In the genomic region with DNA sequence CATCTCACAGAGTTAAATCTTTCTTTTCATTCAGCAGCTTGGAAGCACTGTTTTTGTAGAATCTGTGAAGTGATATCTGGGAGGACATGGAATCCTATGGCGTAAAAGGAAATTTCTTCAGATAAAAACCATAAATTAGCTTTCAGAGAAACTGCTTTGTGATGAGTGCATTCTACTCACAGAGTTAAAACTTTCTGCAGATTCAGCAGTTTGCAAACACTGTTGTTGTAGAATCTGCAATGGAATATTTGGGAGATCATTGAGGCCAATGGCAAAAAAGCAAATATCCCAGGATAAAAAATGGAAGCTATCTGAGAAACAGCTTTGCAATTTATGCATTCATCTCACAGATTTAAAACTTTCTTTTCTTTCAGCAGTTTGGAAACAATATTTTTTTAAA, we compare ENCODE assay signal across 34 cellular contexts.
DNase-seq lines count a peak whose midpoint lies in the region; ATAC-seq, FAIRE-seq and TF ChIP-seq lines count a peak whose summit lies in the region.
"Had no signal": no experiment of that assay in that cellular context is flagged by ENCODE, and none has a peak within 500 bp of the region (broad histone marks: within the 10 kb centered on the region; RNA-seq: fewer than 3 reads in every experiment).

No MANE protein-coding gene starts in this region.

- DNase-seq in HepG2 (ENCODE audit: low spot score) = no peak
- no peak for DNase-seq in right lobe of liver
- no peak for DNase-seq in A549 (ENCODE audit: low read depth in 1 of 2, low spot score in 1 of 2)
- DNase-seq in IMR-90 = no peak
- DNase-seq in K562 (ENCODE audit: extremely low read depth in 1 of 4, low spot score in 3 of 4) = no peak
- no peak for DNase-seq in NOMO-1 (lab: John Stamatoyannopoulos, UW; ENCODE audit: unreplicated experiment in 2 of 2)
- no peak for DNase-seq in Peyer's patch
- no peak for DNase-seq in AG20443 (ENCODE audit: low spot score)
- DNase-seq: 8988T; ACHN; AML-193; BE2C; C1 segment of cervical spinal cord; Caco-2; Calu3; CD4-positive, alpha-beta memory T cell; CD4-positive, alpha-beta T cell; CD4-positive, CD25-positive, alpha-beta regulatory T cell; CD8-positive, alpha-beta memory T cell; CD8-positive, alpha-beta T cell; COR-L47; DMS 273 treated with DMSO at 0.1 percent for 48 hours; DMS153; DMS53; DMS79; DMS79 treated with DMSO at 0.1 percent for 48 hours; DND-41; EL had no signal

- CTCF ChIA-PET in HepG2 (lab: Yijun Ruan, JAX; ENCODE audit: low intra/inter-chr PET ratio, low total read pairs) (no interaction called here), A549 (lab: Yijun Ruan, JAX) (no interaction called here), IMR-90 (lab: Yijun Ruan, JAX) (no interaction called here), K562 (lab: Yijun Ruan, JAX; ENCODE audit: low intra/inter-chr PET ratio) (no interaction called here)

- no peak for FAIRE-seq in HepG2 (lab: Jason Lieb, UNC)
- FAIRE-seq in A549 (lab: Jason Lieb, UNC) = no peak
- no peak for FAIRE-seq in K562 (lab: Jason Lieb, UNC)
- FAIRE-seq: A204.1, D721Med had no signal

- no peak overlapping the region for H3K23ac ChIP-seq in IMR-90 (ENCODE audit: low read depth, low read length)

- no peaks in the 10 kb centered on the region for H3K9me1 ChIP-seq in IMR-90 (ENCODE audit: insufficient read depth, low read length)
- H3K9me1 ChIP-seq in K562 (ENCODE audit: control insufficient read depth, insufficient read depth, low read length) = no peaks in the 10 kb centered on the region

- intact Hi-C loops in HepG2 (cut with micrococcal nuclease; ENCODE audit: unreplicated experiment) = no loop called here
- intact Hi-C loops in right lobe of liver (cut with DNase I) = no loop called here
- intact Hi-C loops in IMR-90 (cut with micrococcal nuclease) = no loop called here
- intact Hi-C loops in K562 (cut with micrococcal nuclease) = no loop called here

- H4K5ac ChIP-seq in IMR-90 (ENCODE audit: low read depth, low read length) = no peak overlapping the region

- H3K79me2 ChIP-seq in HepG2 (ENCODE audit: insufficient read depth, low read length) = no peaks in the 10 kb centered on the region
- H3K79me2 ChIP-seq in K562 (ENCODE audit: control insufficient read depth, insufficient read depth, low read length) = no peaks in the 10 kb centered on the region

- H3K4me2 ChIP-seq in HepG2 (ENCODE audit: low read depth, low read length) (no peak overlapping the region), A549 (no peak overlapping the region), IMR-90 (ENCODE audit: low read depth, low read length) (no peak overlapping the region), K562 (ENCODE audit: insufficient read depth, low read length) (no peak overlapping the region)
- H3K4me2 ChIP-seq: BLaER1; BLaER1 treated with 17β-estradiol and CSF1 and Interleukin-3, amounts not matched to agents 10 nM and 100 nM had no signal

- TF ChIP-seq CTCF in HepG2 (CRISPR knock-in tag; IDR thresholded peaks at IDR 0.05) (no peak), right lobe of liver (IDR thresholded peaks at IDR 0.05) (no peak), A549 (IDR thresholded peaks at IDR 0.05) (no peak), IMR-90 (conservative IDR thresholded peaks at IDR 0.05; ENCODE audit: low read depth, low read length) (no peak), K562 (IDR thresholded peaks at IDR 0.05 in 2 of 3, conservative IDR thresholded peaks at IDR 0.05 in 1 of 3; ENCODE audit: insufficient read depth in 2 of 3, low read depth in 1 of 3, low read length in 3 of 3) (no peak), Peyer's patch (IDR thresholded peaks at IDR 0.05) (no peak)

- no peak overlapping the region for H3K4ac ChIP-seq in IMR-90 (ENCODE audit: low read depth, low read length)

- H2BK15ac ChIP-seq in IMR-90 (ENCODE audit: low read depth, low read length) = no peak overlapping the region

- no peak for TF ChIP-seq POLR2A in HepG2 (IDR thresholded peaks at IDR 0.05; ENCODE audit: insufficient read depth in 1 of 2, low read depth in 2 of 2, low read length in 2 of 2)
- no peak for TF ChIP-seq POLR2A in right lobe of liver (IDR thresholded peaks at IDR 0.05)
- no peak for TF ChIP-seq POLR2A in A549 (IDR thresholded peaks at IDR 0.05; ENCODE audit: low read length)
- no peak for TF ChIP-seq POLR2A in IMR-90 (IDR thresholded peaks at IDR 0.05; ENCODE audit: low read depth, low read length)
- TF ChIP-seq POLR2A in K562 (conservative IDR thresholded peaks at IDR 0.05) = no peak
- TF ChIP-seq POLR2A in Peyer's patch (IDR thresholded peaks at IDR 0.05) = no peak

- H3K4me3 ChIP-seq in HepG2 (replicated peaks in 1 of 3; ENCODE audit: insufficient read depth in 1 of 3, low read depth in 2 of 3, low read length in 3 of 3) (no peak overlapping the region), right lobe of liver (no peak overlapping the region), A549 (no peak overlapping the region), IMR-90 (ENCODE audit: insufficient read depth, low read depth, low read length) (no peak overlapping the region), K562 (no peak overlapping the region), Peyer's patch (no peak overlapping the region)
- H3K4me3 ChIP-seq: BLaER1; BLaER1 treated with 17β-estradiol and CSF1 and Interleukin-3, amounts not matched to agents 10 nM and 100 nM had no signal

- WGBS in HepG2 (ENCODE audit: low lambda C conversion rate) = 14% methylated on average over 1 of the region's 1 CpG
- WGBS in right lobe of liver (ENCODE audit: insufficient coverage, low coverage, low lambda C conversion rate, missing lambda C conversion rate) = 88% methylated on average over 1 of the region's 1 CpG
- WGBS in A549 (ENCODE audit: missing lambda C conversion rate) = 5% methylated on average over 1 of the region's 1 CpG
- WGBS in IMR-90 (ENCODE audit: extremely low coverage in 2 of 2, insufficient read length in 1 of 2), 2 experiments = no CpG with 5 or more reads among the region's 1 CpG
- WGBS in K562 (ENCODE audit: insufficient coverage, low coverage, missing lambda C conversion rate) = 0% methylated on average over 1 of the region's 1 CpG

- no peak overlapping the region for H3K9ac ChIP-seq in HepG2 (ENCODE audit: insufficient read depth, low read depth, low read length)
- no peak overlapping the region for H3K9ac ChIP-seq in IMR-90 (ENCODE audit: low read depth, low read length)
- no peak overlapping the region for H3K9ac ChIP-seq in K562 (ENCODE audit: insufficient read depth in 1 of 2, low read depth in 2 of 2, low read length in 2 of 2)
- H3K9ac ChIP-seq: BLaER1; BLaER1 treated with 17β-estradiol and CSF1 and Interleukin-3, amounts not matched to agents 10 nM and 100 nM had no signal

- TF ChIP-seq EP300 in HepG2 (IDR thresholded peaks at IDR 0.05; ENCODE audit: low read depth in 2 of 2, low read length in 2 of 2) (no peak), HepG2 (CRISPR knock-in tag; IDR thresholded peaks at IDR 0.05; ENCODE audit: borderline replicate concordance) (no peak), A549 (IDR thresholded peaks at IDR 0.05) (no peak), K562 (IDR thresholded peaks at IDR 0.05; ENCODE audit: low read length) (no peak)

- H4K20me1 ChIP-seq in HepG2 (ENCODE audit: insufficient read depth, low read length) (no peaks in the 10 kb centered on the region), IMR-90 (ENCODE audit: insufficient read depth, low read length) (no peaks in the 10 kb centered on the region), K562 (replicated peaks; ENCODE audit: control insufficient read depth, insufficient read depth, low read length) (no peaks in the 10 kb centered on the region)
- H4K20me1 ChIP-seq: BLaER1; BLaER1 treated with 17β-estradiol and CSF1 and Interleukin-3, amounts not matched to agents 10 nM and 100 nM had no signal

- no peak overlapping the region for H3K14ac ChIP-seq in IMR-90 (replicated peaks; ENCODE audit: low read depth, low read length)

- TF ChIP-seq RAD21 in HepG2 (CRISPR knock-in tag; IDR thresholded peaks at IDR 0.05) (no peak), A549 (conservative IDR thresholded peaks at IDR 0.05 in 1 of 2, IDR thresholded peaks at IDR 0.05 in 1 of 2) (no peak), IMR-90 (IDR thresholded peaks at IDR 0.05; ENCODE audit: low read length) (no peak), K562 (CRISPR knock-in tag; conservative IDR thresholded peaks at IDR 0.05 in 1 of 2, IDR thresholded peaks at IDR 0.05 in 1 of 2) (no peak)

- H3K79me1 ChIP-seq in IMR-90 (ENCODE audit: low read depth in 1 of 2, low read length in 2 of 2) = no peaks in the 10 kb centered on the region

- no peak overlapping the region for H2AK9ac ChIP-seq in IMR-90 (replicated peaks; ENCODE audit: low read depth, low read length, poor library complexity)

- H2AFZ ChIP-seq in HepG2 (ENCODE audit: low read length) (no peak overlapping the region), IMR-90 (replicated peaks; ENCODE audit: low read length, poor library complexity) (no peak overlapping the region), K562 (ENCODE audit: low read depth, low read length) (no peak overlapping the region)

- in situ Hi-C loops in HepG2 (cut with HindIII; ENCODE audit: extremely low pct_ligation_motif_present, low pct_unique_long_range_greater_than_20kb) = no loop called here
- in situ Hi-C loops in IMR-90 (cut with MboI; ENCODE audit: low sequenced_read_pairs) = no loop called here
- in situ Hi-C loops in K562 (cut with MboI) = no loop called here

- H3K56ac ChIP-seq in IMR-90 (ENCODE audit: extremely low read depth, insufficient read depth, low read length) = no peak overlapping the region

- POLR2A ChIA-PET in HepG2 (lab: Yijun Ruan, JAX) (no interaction called here), A549 (lab: Yijun Ruan, JAX) (no interaction called here), IMR-90 (lab: Charles Lee; ENCODE audit: unreplicated experiment) (no interaction called here), K562 (lab: Yijun Ruan, JAX) (no interaction called here)

- H3K36me3 ChIP-seq in HepG2 (replicated peaks in 1 of 2; ENCODE audit: control insufficient read depth in 1 of 2, insufficient read depth in 2 of 2, low read length in 2 of 2) = no peaks in the 10 kb centered on the region
- no peaks in the 10 kb centered on the region for H3K36me3 ChIP-seq in right lobe of liver
- no peaks in the 10 kb centered on the region for H3K36me3 ChIP-seq in IMR-90 (ENCODE audit: control insufficient read depth, insufficient read depth, low read length)
- H3K36me3 ChIP-seq in K562 (ENCODE audit: control insufficient read depth, insufficient read depth, low read length) = no peaks in the 10 kb centered on the region
- H3K36me3 ChIP-seq in Peyer's patch = no peaks in the 10 kb centered on the region
- H3K36me3 ChIP-seq: BE2C; BLaER1; BLaER1 treated with 17β-estradiol and CSF1 and Interleukin-3, amounts not matched to agents 10 nM and 100 nM had no signal

- no peaks in the 10 kb centered on the region for H3K4me1 ChIP-seq in HepG2 (ENCODE audit: insufficient read depth, low read length)
- no peaks in the 10 kb centered on the region for H3K4me1 ChIP-seq in right lobe of liver
- no peaks in the 10 kb centered on the region for H3K4me1 ChIP-seq in A549
- H3K4me1 ChIP-seq in IMR-90 (ENCODE audit: control insufficient read depth, insufficient read depth, low read length) = no peaks in the 10 kb centered on the region
- H3K4me1 ChIP-seq in K562 (replicated peaks in 1 of 2; ENCODE audit: control insufficient read depth in 2 of 2, insufficient read depth in 2 of 2, low read length in 2 of 2) = no peaks in the 10 kb centered on the region
- H3K4me1 ChIP-seq in Peyer's patch = no peaks in the 10 kb centered on the region
- H3K4me1 ChIP-seq: BE2C; BLaER1; BLaER1 treated with 17β-estradiol and CSF1 and Interleukin-3, amounts not matched to agents 10 nM and 100 nM; Caco-2 had no signal

- no peak overlapping the region for H4K8ac ChIP-seq in IMR-90 (ENCODE audit: low read depth in 2 of 2, low read length in 2 of 2)

- no peak overlapping the region for H2AK5ac ChIP-seq in IMR-90 (ENCODE audit: low read depth, low read length)

- no peak overlapping the region for H2BK5ac ChIP-seq in IMR-90 (ENCODE audit: low read depth, low read length, poor library complexity, severe bottlenecking)

- dilution Hi-C loops in IMR-90 (cut with HindIII; ENCODE audit: low sequenced_read_pairs, unreplicated experiment) = no loop called here

- no peak overlapping the region for H2BK20ac ChIP-seq in IMR-90 (ENCODE audit: low read depth, low read length)

- no peak for ATAC-seq in HepG2
- no peak for ATAC-seq in right lobe of liver
- ATAC-seq in A549 = no peak
- ATAC-seq in IMR-90 (ENCODE audit: low read depth) = no peak
- no peak for ATAC-seq in K562
- ATAC-seq: CD8-positive, alpha-beta T cell had no signal

- no peak overlapping the region for H3K18ac ChIP-seq in IMR-90 (ENCODE audit: low read depth, low read length)

- no TSS peak for BruUV-seq in HepG2 (replicated peaks; lab: Mats Ljungman, UMichigan)
- BruUV-seq in IMR-90 (replicated peaks; lab: Mats Ljungman, UMichigan) = no TSS peak
- no TSS peak for BruUV-seq in K562 (replicated peaks; lab: Mats Ljungman, UMichigan)

- H3K27ac ChIP-seq in HepG2 (ENCODE audit: extremely low read length, insufficient read depth, low read length) (no peak overlapping the region), right lobe of liver (no peak overlapping the region), A549 (no peak overlapping the region), IMR-90 (ENCODE audit: insufficient read depth, low read length) (no peak overlapping the region), K562 (ENCODE audit: extremely low read depth, low read depth, low read length) (no peak overlapping the region), Peyer's patch (no peak overlapping the region)
- H3K27ac ChIP-seq: 22Rv1; BLaER1; BLaER1 treated with 17β-estradiol and CSF1 and Interleukin-3, amounts not matched to agents 10 nM and 100 nM; C4-2B had no signal

- H3K27me3 ChIP-seq in HepG2 (ENCODE audit: control insufficient read depth in 1 of 2, insufficient read depth in 2 of 2, low read length in 2 of 2) (no peaks in the 10 kb centered on the region), right lobe of liver (no peaks in the 10 kb centered on the region), IMR-90 (ENCODE audit: control insufficient read depth, insufficient read depth, low read length) (no peaks in the 10 kb centered on the region), K562 (ENCODE audit: control insufficient read depth in 2 of 2, insufficient read depth in 2 of 2, low read length in 2 of 2) (no peaks in the 10 kb centered on the region), Peyer's patch (no peaks in the 10 kb centered on the region)
- H3K27me3 ChIP-seq: BE2C; BLaER1; BLaER1 treated with 17β-estradiol and CSF1 and Interleukin-3, amounts not matched to agents 10 nM and 100 nM had no signal

- no peak overlapping the region for H2BK120ac ChIP-seq in IMR-90 (ENCODE audit: low read depth, low read length)

- peaks cover 97% of the 10 kb centered on the region for H3K9me3 ChIP-seq in HepG2 (ENCODE audit: low read length)
- H3K9me3 ChIP-seq in right lobe of liver = peaks cover 0 to 28% (median 0%) of the 10 kb centered on the region in 4 donors
- H3K9me3 ChIP-seq in A549 = peaks cover 4% of the 10 kb centered on the region; the same call in 2 of the 3 replicates
- H3K9me3 ChIP-seq in IMR-90 (ENCODE audit: control insufficient read depth, insufficient read depth, low read length) = no peaks in the 10 kb centered on the region; the same call in 1 of the 2 replicates
- H3K9me3 ChIP-seq in K562 (replicated peaks; ENCODE audit: control insufficient read depth, insufficient read depth, low read depth, low read length) = no peaks in the 10 kb centered on the region
- H3K9me3 ChIP-seq in Peyer's patch = peaks cover 0 to 36% (median 0%) of the 10 kb centered on the region in 4 donors
- H3K9me3 ChIP-seq: BE2C had no signal

- H4K91ac ChIP-seq in IMR-90 (ENCODE audit: insufficient read depth, low read depth, low read length) = no peak overlapping the region
